In genomic region chr3:49804141-49805041, GRCh38 we compare ENCODE assay signal across 6 cellular contexts. TPM values are rescaled to one million over a fixed set of nuclear protein-coding genes. Genes with fewer than 3 reads are reported as not detected.
A peak's percentile ranks its signal among the peaks of the same experiment; 100 is the strongest.
DNase-seq lines count a peak whose midpoint lies in the region; ATAC-seq and TF ChIP-seq lines count a peak whose summit lies in the region.

No MANE protein-coding gene starts in this region.

- no peak for ATAC-seq in CD4-positive, CD25-positive, alpha-beta regulatory T cell (ENCODE audit: low read depth in 2 of 2)
- ATAC-seq in HG02623 (IDR thresholded peaks at IDR 0.05; ENCODE audit: unreplicated experiment) (no peak), GM18517 (IDR thresholded peaks at IDR 0.05; ENCODE audit: unreplicated experiment) (no peak)

- H3K36me3 ChIP-seq in CD4-positive, CD25-positive, alpha-beta regulatory T cell (ENCODE audit: control insufficient read depth, insufficient read depth, low read length) = peaks cover 6% of the 10 kb centered on the region

- H3K27me3 Mint-ChIP-seq in CD4-positive, CD25-positive, alpha-beta regulatory T cell = peaks cover 23% of the 10 kb centered on the region

- H3K4me3 ChIP-seq in CD4-positive, CD25-positive, alpha-beta regulatory T cell (ENCODE audit: low read depth, low read length) = no peak overlapping the region

- peaks cover 0 to 1% (median 0%) of the 10 kb centered on the region in 7 donors for H3K9me3 Mint-ChIP-seq in CD4-positive, CD25-positive, alpha-beta regulatory T cell

- no peak for TF ChIP-seq CTCF in VCaP (conservative IDR thresholded peaks at IDR 0.05)

- peak overlapping the region; percentile 32 to 82 (median 75) for H3K27ac Mint-ChIP-seq in CD4-positive, CD25-positive, alpha-beta regulatory T cell

- H3K27ac ChIP-seq in CD4-positive, CD25-positive, alpha-beta regulatory T cell (ENCODE audit: insufficient read depth, low read length, poor library complexity, severe bottlenecking) = no peak overlapping the region
- H3K27ac ChIP-seq in VCaP (peak overlapping the region; percentile 76), layer of hippocampus (ENCODE audit: low read depth, low read length) (peak overlapping the region; percentile 93)

- peaks cover 4 to 54% (median 10%) of the 10 kb centered on the region in 4 donors for H3K4me1 Mint-ChIP-seq in CD4-positive, CD25-positive, alpha-beta regulatory T cell

- peaks cover 3% of the 10 kb centered on the region for H3K36me3 Mint-ChIP-seq in CD4-positive, CD25-positive, alpha-beta regulatory T cell

- peaks cover 41% of the 10 kb centered on the region for H3K4me1 ChIP-seq in CD4-positive, CD25-positive, alpha-beta regulatory T cell (ENCODE audit: control insufficient read depth, insufficient read depth, low read length, poor library complexity, severe bottlenecking)

- no peaks in the 10 kb centered on the region for H3K27me3 ChIP-seq in CD4-positive, CD25-positive, alpha-beta regulatory T cell (ENCODE audit: control insufficient read depth, insufficient read depth, low read length)
- no peaks in the 10 kb centered on the region for H3K27me3 ChIP-seq in layer of hippocampus (ENCODE audit: control insufficient read depth, insufficient read depth, low read length)

- peak overlapping the region; percentile 89 to 92 (median 92) for H3K4me3 Mint-ChIP-seq in CD4-positive, CD25-positive, alpha-beta regulatory T cell

- no peak for DNase-seq in CD4-positive, CD25-positive, alpha-beta regulatory T cell
- no peak for DNase-seq in SK-N-DZ (ENCODE audit: low spot score)

- H3K9me3 ChIP-seq in CD4-positive, CD25-positive, alpha-beta regulatory T cell (ENCODE audit: control insufficient read depth in 2 of 2, low read length in 2 of 2) = no peaks in the 10 kb centered on the region

RNA-seq across cellular contexts. Expression of gene INKA1, which starts 1.3 kb away (rescaled TPM):
- total RNA-seq in CD4-positive, CD25-positive, alpha-beta regulatory T cell = 1.2 TPM
- 1 to 10 TPM in 1 of 4 donors, under 1 TPM in 3; 0.62 to 1.0 (median 0.82) TPM for polyA plus RNA-seq in CD4-positive, CD25-positive, alpha-beta regulatory T cell
- 0.59 and 1.4 TPM in 2 replicates for polyA plus RNA-seq in SK-N-DZ (2014; cell fraction: cytosol; rRNA removed)
- 2.0 and 4.0 TPM in 2 replicates for polyA plus RNA-seq in SK-N-DZ (2014; cell fraction: nucleus; rRNA removed)

RNA-seq across cellular contexts. Expression of gene CDHR4, which starts 4.7 kb away (rescaled TPM):
- total RNA-seq in CD4-positive, CD25-positive, alpha-beta regulatory T cell = 0.32 TPM
- polyA plus RNA-seq in CD4-positive, CD25-positive, alpha-beta regulatory T cell = not detected
- 0.09 TPM in 1 of 2 replicates, not detected in the other for polyA plus RNA-seq in SK-N-DZ (2014; cell fraction: cytosol; rRNA removed)
- polyA plus RNA-seq in SK-N-DZ (2014; cell fraction: nucleus; rRNA removed) = 0.08 and 1.3 TPM in 2 replicates

RNA-seq across cellular contexts. Expression of gene UBA7, which starts 9.4 kb away (rescaled TPM):
- 201 TPM for total RNA-seq in CD4-positive, CD25-positive, alpha-beta regulatory T cell
- 10 to 100 TPM; 30.6 to 41.8 (median 37.4) TPM for polyA plus RNA-seq in CD4-positive, CD25-positive, alpha-beta regulatory T cell
- 0.06 TPM in 1 of 2 replicates, not detected in the other for polyA plus RNA-seq in SK-N-DZ (2014; cell fraction: cytosol; rRNA removed)
- 3.5 and 5.4 TPM in 2 replicates for polyA plus RNA-seq in SK-N-DZ (2014; cell fraction: nucleus; rRNA removed)

RNA-seq across cellular contexts. Expression of gene IP6K1, which starts 18.0 kb away (rescaled TPM):
- 61.5 TPM for total RNA-seq in CD4-positive, CD25-positive, alpha-beta regulatory T cell
- 10 to 100 TPM; 31.6 to 39.6 (median 32.2) TPM for polyA plus RNA-seq in CD4-positive, CD25-positive, alpha-beta regulatory T cell
- polyA plus RNA-seq in SK-N-DZ (2014; cell fraction: cytosol; rRNA removed) = 26.0 and 27.7 TPM in 2 replicates
- 23.3 and 31.0 TPM in 2 replicates for polyA plus RNA-seq in SK-N-DZ (2014; cell fraction: nucleus; rRNA removed)

RNA-seq across cellular contexts. Expression of gene TRAIP, which starts 52.0 kb away (rescaled TPM):
- total RNA-seq in CD4-positive, CD25-positive, alpha-beta regulatory T cell = 7.9 TPM
- 1 to 10 TPM in 3 of 4 donors, under 1 TPM in 1; 0.52 to 3.2 (median 1.7) TPM for polyA plus RNA-seq in CD4-positive, CD25-positive, alpha-beta regulatory T cell
- 25.6 and 25.9 TPM in 2 replicates for polyA plus RNA-seq in SK-N-DZ (2014; cell fraction: cytosol; rRNA removed)
- polyA plus RNA-seq in SK-N-DZ (2014; cell fraction: nucleus; rRNA removed) = 110 and 121 TPM in 2 replicates
